ENCODE assay signal across 1 cellular context in the genomic region with DNA sequence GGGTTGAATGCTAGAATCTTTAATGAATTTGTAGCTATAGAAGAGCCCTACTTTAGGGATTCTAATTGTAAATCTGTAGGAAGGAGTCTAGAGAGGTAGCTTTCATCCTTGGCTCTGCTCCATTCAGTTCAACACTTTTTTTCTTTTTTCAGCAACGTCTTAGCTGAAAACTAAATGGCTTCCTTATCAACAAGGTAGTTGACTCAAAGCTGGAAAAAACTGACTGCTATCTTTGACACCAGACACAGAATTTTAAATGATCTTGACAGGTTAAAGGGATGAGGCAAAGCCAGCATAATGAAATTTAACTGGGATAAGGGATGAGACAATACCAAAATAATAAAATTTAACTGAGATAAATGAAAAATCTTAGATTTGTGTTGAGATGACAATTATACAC.
TF ChIP-seq lines count a peak whose summit lies in the region.

No MANE protein-coding gene starts in this region.

TF ChIP-seq in K562, 482 proteins besides CTCF, POLR2A, EP300 and RAD21 (continued from another document):
- TF ChIP-seq, protein P1, sequence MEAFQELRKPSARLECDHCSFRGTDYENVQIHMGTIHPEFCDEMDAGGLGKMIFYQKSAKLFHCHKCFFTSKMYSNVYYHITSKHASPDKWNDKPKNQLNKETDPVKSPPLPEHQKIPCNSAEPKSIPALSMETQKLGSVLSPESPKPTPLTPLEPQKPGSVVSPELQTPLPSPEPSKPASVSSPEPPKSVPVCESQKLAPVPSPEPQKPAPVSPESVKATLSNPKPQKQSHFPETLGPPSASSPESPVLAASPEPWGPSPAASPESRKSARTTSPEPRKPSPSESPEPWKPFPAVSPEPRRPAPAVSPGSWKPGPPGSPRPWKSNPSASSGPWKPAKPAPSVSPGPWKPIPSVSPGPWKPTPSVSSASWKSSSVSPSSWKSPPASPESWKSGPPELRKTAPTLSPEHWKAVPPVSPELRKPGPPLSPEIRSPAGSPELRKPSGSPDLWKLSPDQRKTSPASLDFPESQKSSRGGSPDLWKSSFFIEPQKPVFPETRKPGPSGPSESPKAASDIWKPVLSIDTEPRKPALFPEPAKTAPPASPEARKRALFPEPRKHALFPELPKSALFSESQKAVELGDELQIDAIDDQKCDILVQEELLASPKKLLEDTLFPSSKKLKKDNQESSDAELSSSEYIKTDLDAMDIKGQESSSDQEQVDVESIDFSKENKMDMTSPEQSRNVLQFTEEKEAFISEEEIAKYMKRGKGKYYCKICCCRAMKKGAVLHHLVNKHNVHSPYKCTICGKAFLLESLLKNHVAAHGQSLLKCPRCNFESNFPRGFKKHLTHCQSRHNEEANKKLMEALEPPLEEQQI (IDR thresholded peaks at IDR 0.05), result peak; percentile 52; the same call in 1 of the 2 replicates
- peak; percentile 64 for TF ChIP-seq CBFA2T2 (conservative IDR thresholded peaks at IDR 0.05)
- TF ChIP-seq SOX6 (IDR thresholded peaks at IDR 0.05), result peak; percentile 41; the same call in 1 of the 2 replicates
- TF ChIP-seq MITF (IDR thresholded peaks at IDR 0.05), result no peak
- no peak for TF ChIP-seq HSF4 (CRISPR knock-in tag; IDR thresholded peaks at IDR 0.05; ENCODE audit: borderline replicate concordance)
- peak; percentile 37 to 48; a peak in 2 of 4 replicates for TF ChIP-seq TRIM24 (IDR thresholded peaks at IDR 0.05)
- peak; percentile 61 for TF ChIP-seq NCOR1 (IDR thresholded peaks at IDR 0.05)
- TF ChIP-seq NFIC (IDR thresholded peaks at IDR 0.05), result peak; percentile 77
- TF ChIP-seq TRIM28 (IDR thresholded peaks at IDR 0.05), result peak; percentile 71; the same call in 1 of the 2 replicates
- no peak for TF ChIP-seq GABPB2 (CRISPR knock-in tag; conservative IDR thresholded peaks at IDR 0.05)
- peak; percentile 50; the same call in 1 of the 2 replicates for TF ChIP-seq FOSL1 (tag; conservative IDR thresholded peaks at IDR 0.05)
- TF ChIP-seq SMARCE1 (IDR thresholded peaks at IDR 0.05), result 0 out of 2 replicates have a peak, but pooled peaks have one; percentile 43
- TF ChIP-seq TEAD4 (IDR thresholded peaks at IDR 0.05; ENCODE audit: low read length), result peak; percentile 67
- TF ChIP-seq TEAD4 (CRISPR knock-in tag; IDR thresholded peaks at IDR 0.05; ENCODE audit: borderline replicate concordance), result no peak
- peak; percentile 87 for TF ChIP-seq ARID1B (IDR thresholded peaks at IDR 0.05)
- TF ChIP-seq THRAP3 (IDR thresholded peaks at IDR 0.05; ENCODE audit: borderline replicate concordance), result no peak
- peak; percentile 69; the same call in 1 of the 2 replicates for TF ChIP-seq SMARCA4 (IDR thresholded peaks at IDR 0.05)
- peak; percentile 76 for TF ChIP-seq TAL1 (IDR thresholded peaks at IDR 0.05)
- TF ChIP-seq MEIS2 (IDR thresholded peaks at IDR 0.05; ENCODE audit: partially characterized antibody), result peak; percentile 84
- no peak for TF ChIP-seq E2F6 (IDR thresholded peaks at IDR 0.05; ENCODE audit: borderline replicate concordance in 1 of 2, extremely low read depth in 1 of 2, insufficient read depth in 1 of 2, insufficient read length in 1 of 2, low read depth in 1 of 2, low read length in 1 of 2, poor library complexity in 1 of 2, severe bottlenecking in 1 of 2)
- TF ChIP-seq DPF2 (IDR thresholded peaks at IDR 0.05), result peak; percentile 72
- TF ChIP-seq, protein P2, sequence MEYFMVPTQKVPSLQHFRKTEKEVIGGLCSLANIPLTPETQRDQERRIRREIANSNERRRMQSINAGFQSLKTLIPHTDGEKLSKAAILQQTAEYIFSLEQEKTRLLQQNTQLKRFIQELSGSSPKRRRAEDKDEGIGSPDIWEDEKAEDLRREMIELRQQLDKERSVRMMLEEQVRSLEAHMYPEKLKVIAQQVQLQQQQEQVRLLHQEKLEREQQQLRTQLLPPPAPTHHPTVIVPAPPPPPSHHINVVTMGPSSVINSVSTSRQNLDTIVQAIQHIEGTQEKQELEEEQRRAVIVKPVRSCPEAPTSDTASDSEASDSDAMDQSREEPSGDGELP (CRISPR knock-in tag; IDR thresholded peaks at IDR 0.05; ENCODE audit: borderline replicate concordance), result no peak
- peak in 1 of 2 experiments; percentile 78; a peak in 1 of 3 replicates for TF ChIP-seq CBX3 (IDR thresholded peaks at IDR 0.05; ENCODE audit: borderline replicate concordance in 1 of 2, low read length in 2 of 2)
- TF ChIP-seq, protein P3, sequence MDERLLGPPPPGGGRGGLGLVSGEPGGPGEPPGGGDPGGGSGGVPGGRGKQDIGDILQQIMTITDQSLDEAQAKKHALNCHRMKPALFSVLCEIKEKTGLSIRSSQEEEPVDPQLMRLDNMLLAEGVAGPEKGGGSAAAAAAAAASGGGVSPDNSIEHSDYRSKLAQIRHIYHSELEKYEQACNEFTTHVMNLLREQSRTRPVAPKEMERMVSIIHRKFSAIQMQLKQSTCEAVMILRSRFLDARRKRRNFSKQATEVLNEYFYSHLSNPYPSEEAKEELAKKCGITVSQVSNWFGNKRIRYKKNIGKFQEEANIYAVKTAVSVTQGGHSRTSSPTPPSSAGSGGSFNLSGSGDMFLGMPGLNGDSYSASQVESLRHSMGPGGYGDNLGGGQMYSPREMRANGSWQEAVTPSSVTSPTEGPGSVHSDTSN (CRISPR knock-in tag; IDR thresholded peaks at IDR 0.05; ENCODE audit: low read depth), result no peak
- TF ChIP-seq, protein P3 (tag; conservative IDR thresholded peaks at IDR 0.05; ENCODE audit: low read depth), result 0 out of 2 replicates have a peak, but pooled peaks have one; percentile 15
- TF ChIP-seq CC2D1A (IDR thresholded peaks at IDR 0.05), result 0 out of 2 replicates have a peak, but pooled peaks have one; percentile 39
- TF ChIP-seq STAT5A (IDR thresholded peaks at IDR 0.05; ENCODE audit: borderline replicate concordance, low read length), result peak; percentile 28; the same call in 1 of the 2 replicates
- no peak for TF ChIP-seq TRIM25 (IDR thresholded peaks at IDR 0.05; ENCODE audit: borderline replicate concordance)
- peak; percentile 84 for TF ChIP-seq CBFA2T3 (IDR thresholded peaks at IDR 0.05)
- peak; percentile 78 for TF ChIP-seq ZNF384 (IDR thresholded peaks at IDR 0.05; ENCODE audit: low read depth, low read length)
- TF ChIP-seq PKNOX1 (IDR thresholded peaks at IDR 0.05), result peak; percentile 30; the same call in 1 of the 2 replicates
- peak; percentile 48; the same call in 1 of the 2 replicates for TF ChIP-seq FOXM1 (IDR thresholded peaks at IDR 0.05; ENCODE audit: low read depth)
- no peak for TF ChIP-seq FOXM1 (CRISPR knock-in tag; IDR thresholded peaks at IDR 0.05; ENCODE audit: low read depth)
- TF ChIP-seq, protein P4, sequence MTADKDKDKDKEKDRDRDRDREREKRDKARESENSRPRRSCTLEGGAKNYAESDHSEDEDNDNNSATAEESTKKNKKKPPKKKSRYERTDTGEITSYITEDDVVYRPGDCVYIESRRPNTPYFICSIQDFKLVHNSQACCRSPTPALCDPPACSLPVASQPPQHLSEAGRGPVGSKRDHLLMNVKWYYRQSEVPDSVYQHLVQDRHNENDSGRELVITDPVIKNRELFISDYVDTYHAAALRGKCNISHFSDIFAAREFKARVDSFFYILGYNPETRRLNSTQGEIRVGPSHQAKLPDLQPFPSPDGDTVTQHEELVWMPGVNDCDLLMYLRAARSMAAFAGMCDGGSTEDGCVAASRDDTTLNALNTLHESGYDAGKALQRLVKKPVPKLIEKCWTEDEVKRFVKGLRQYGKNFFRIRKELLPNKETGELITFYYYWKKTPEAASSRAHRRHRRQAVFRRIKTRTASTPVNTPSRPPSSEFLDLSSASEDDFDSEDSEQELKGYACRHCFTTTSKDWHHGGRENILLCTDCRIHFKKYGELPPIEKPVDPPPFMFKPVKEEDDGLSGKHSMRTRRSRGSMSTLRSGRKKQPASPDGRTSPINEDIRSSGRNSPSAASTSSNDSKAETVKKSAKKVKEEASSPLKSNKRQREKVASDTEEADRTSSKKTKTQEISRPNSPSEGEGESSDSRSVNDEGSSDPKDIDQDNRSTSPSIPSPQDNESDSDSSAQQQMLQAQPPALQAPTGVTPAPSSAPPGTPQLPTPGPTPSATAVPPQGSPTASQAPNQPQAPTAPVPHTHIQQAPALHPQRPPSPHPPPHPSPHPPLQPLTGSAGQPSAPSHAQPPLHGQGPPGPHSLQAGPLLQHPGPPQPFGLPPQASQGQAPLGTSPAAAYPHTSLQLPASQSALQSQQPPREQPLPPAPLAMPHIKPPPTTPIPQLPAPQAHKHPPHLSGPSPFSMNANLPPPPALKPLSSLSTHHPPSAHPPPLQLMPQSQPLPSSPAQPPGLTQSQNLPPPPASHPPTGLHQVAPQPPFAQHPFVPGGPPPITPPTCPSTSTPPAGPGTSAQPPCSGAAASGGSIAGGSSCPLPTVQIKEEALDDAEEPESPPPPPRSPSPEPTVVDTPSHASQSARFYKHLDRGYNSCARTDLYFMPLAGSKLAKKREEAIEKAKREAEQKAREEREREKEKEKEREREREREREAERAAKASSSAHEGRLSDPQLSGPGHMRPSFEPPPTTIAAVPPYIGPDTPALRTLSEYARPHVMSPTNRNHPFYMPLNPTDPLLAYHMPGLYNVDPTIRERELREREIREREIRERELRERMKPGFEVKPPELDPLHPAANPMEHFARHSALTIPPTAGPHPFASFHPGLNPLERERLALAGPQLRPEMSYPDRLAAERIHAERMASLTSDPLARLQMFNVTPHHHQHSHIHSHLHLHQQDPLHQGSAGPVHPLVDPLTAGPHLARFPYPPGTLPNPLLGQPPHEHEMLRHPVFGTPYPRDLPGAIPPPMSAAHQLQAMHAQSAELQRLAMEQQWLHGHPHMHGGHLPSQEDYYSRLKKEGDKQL (CRISPR knock-in tag; IDR thresholded peaks at IDR 0.05; ENCODE audit: borderline replicate concordance), result no peak
- 0 out of 2 replicates have a peak, but pooled peaks have one; percentile 25 for TF ChIP-seq GATA2 (CRISPR knock-in tag; IDR thresholded peaks at IDR 0.05)
- no peak for TF ChIP-seq CHCHD3 (CRISPR knock-in tag; IDR thresholded peaks at IDR 0.05)
- TF ChIP-seq TCF3 (CRISPR knock-in tag; IDR thresholded peaks at IDR 0.05), result peak; percentile 78
- TF ChIP-seq PML (IDR thresholded peaks at IDR 0.05; ENCODE audit: low read length), result 0 out of 2 replicates have a peak, but pooled peaks have one; percentile 28
- TF ChIP-seq ZNF57 (CRISPR knock-in tag; IDR thresholded peaks at IDR 0.05), result no peak
